ENCODE assay signal across 10 cellular contexts in genomic region chr17:8482546-8482945, GRCh38.
"Had no signal": no experiment of that assay in that cellular context is flagged by ENCODE, and none has a peak within 500 bp of the region (broad histone marks: within the 10 kb centered on the region; RNA-seq: fewer than 3 reads in every experiment).

No MANE protein-coding gene starts in this region.

- H3K27ac ChIP-seq: body of pancreas, parathyroid adenoma had no signal

- DNase-seq: activated effector memory CD4-positive, alpha-beta T cell treated with Interleukin-2 at 50 U/mL for 16 hours; activated naive CD8-positive, alpha-beta T cell treated with anti-CD3 and anti-CD28 coated beads, Interleukin-2, amount 10 ng/mL, durations not matched to agents 7 days and 5 days; body of pancreas; foreskin melanocyte; retina; SIG-M5; stimulated activated CD4-positive, alpha-beta T cell treated with anti-CD3 and anti-CD28 coated beads, Interleukin-4, amount 100 ng/mL, for 4 hours; T-helper 2 cell; trophoblast cell had no signal

- H3K9me3 ChIP-seq: body of pancreas had no signal

- H3K27me3 ChIP-seq: body of pancreas had no signal

- H3K4me3 ChIP-seq: body of pancreas had no signal

- H3K4me1 Mint-ChIP-seq: activated naive CD8-positive, alpha-beta T cell treated with anti-CD3 and anti-CD28 coated beads, Interleukin-2, amount 10 ng/mL, durations not matched to agents 7 days and 5 days had no signal

- H3K27ac Mint-ChIP-seq: activated naive CD8-positive, alpha-beta T cell treated with anti-CD3 and anti-CD28 coated beads, Interleukin-2, amount 10 ng/mL, durations not matched to agents 7 days and 5 days had no signal

- H3K4me1 ChIP-seq: body of pancreas, parathyroid adenoma had no signal

- H3K4me3 Mint-ChIP-seq: activated naive CD8-positive, alpha-beta T cell treated with anti-CD3 and anti-CD28 coated beads, Interleukin-2, amount 10 ng/mL, durations not matched to agents 7 days and 5 days had no signal

- ATAC-seq: body of pancreas had no signal

- H3K27me3 Mint-ChIP-seq: activated naive CD8-positive, alpha-beta T cell treated with anti-CD3 and anti-CD28 coated beads, Interleukin-2, amount 10 ng/mL, durations not matched to agents 7 days and 5 days had no signal
